ENCODE assay signal across 8 cellular contexts in genomic region chr10:110872145-110872983, GRCh38. TPM values are rescaled to one million over a fixed set of nuclear protein-coding genes. Genes with fewer than 3 reads are reported as not detected.
A peak's percentile ranks its signal among the peaks of the same experiment; 100 is the strongest.
DNase-seq lines count a peak whose midpoint lies in the region; ATAC-seq and TF ChIP-seq lines count a peak whose summit lies in the region.

No MANE protein-coding gene starts in this region.

- H3K27me3 Mint-ChIP-seq in activated CD4-positive, alpha-beta memory T cell treated with anti-CD3 and anti-CD28 coated beads, Interleukin-2, amount 10 ng/mL, durations not matched to agents 7 days and 5 days = no peaks in the 10 kb centered on the region

- CTCF ChIA-PET in AG04449 (lab: Yijun Ruan, JAX) = interaction anchor here (0.9 to 1.4 kb wide), 8 partner anchors 11 to 127 kb away, joined by 3 to 6 read pairs (median 4); no protein-coding TSS in a partner anchor
- CTCF ChIA-PET in activated CD4-positive, alpha-beta memory T cell treated with anti-CD3 and anti-CD28 coated beads, Interleukin-2, amount 10 ng/mL, durations not matched to agents 7 days and 5 days (lab: Charles Lee) = interaction anchor here (0.8 to 1.7 kb wide), 13 partner anchors 8 to 98 kb away, joined by 3 to 15 read pairs (median 3); no protein-coding TSS in a partner anchor

- WGBS in lung, 2 donors = 0 to 1% methylated on average over 53 to 70 of the region's 70 CpGs

- POLR2A ChIA-PET in AG04449 (lab: Yijun Ruan, JAX) = interaction anchor here (0.5 to 1.2 kb wide), 6 partner anchors 13 to 567 kb away, joined by 3 to 8 read pairs (median 4); partner anchors contain the start of gene SMNDC1
- POLR2A ChIA-PET in activated CD4-positive, alpha-beta memory T cell treated with anti-CD3 and anti-CD28 coated beads, Interleukin-2, amount 10 ng/mL, durations not matched to agents 7 days and 5 days (lab: Charles Lee) = interaction anchor here (1.1 to 3.2 kb wide), 17 partner anchors 8 to 123 kb away, joined by 3 to 98 read pairs (median 6); partner anchors contain the start of genes BBIP1 and SHOC2

- ATAC-seq in GM18873 (IDR thresholded peaks at IDR 0.05; ENCODE audit: low FRiP score, unreplicated experiment) (peak; percentile 27), HG03159 (IDR thresholded peaks at IDR 0.05; ENCODE audit: unreplicated experiment) (peak; percentile 40), lung (ENCODE audit: insufficient read depth, low FRiP score) (peak; percentile 70)

- H3K9me3 ChIP-seq in lung (ENCODE audit: control insufficient read depth in 2 of 2, insufficient read depth in 1 of 2, low read length in 1 of 2) = no peaks in the 10 kb centered on the region

- H3K4me3 ChIP-seq in AG04449 (ENCODE audit: low read depth, low read length) (peak overlapping the region; percentile 71), lung (peak overlapping the region; percentile 67)

- H3K9me3 Mint-ChIP-seq in activated CD4-positive, alpha-beta memory T cell treated with anti-CD3 and anti-CD28 coated beads, Interleukin-2, amount 10 ng/mL, durations not matched to agents 7 days and 5 days = no peaks in the 10 kb centered on the region

- peak overlapping the region; percentile 90 for H3K4me3 Mint-ChIP-seq in activated CD4-positive, alpha-beta memory T cell treated with anti-CD3 and anti-CD28 coated beads, Interleukin-2, amount 10 ng/mL, durations not matched to agents 7 days and 5 days

- H3K27me3 ChIP-seq in lung (ENCODE audit: control insufficient read depth, insufficient read depth) = no peaks in the 10 kb centered on the region

- H3K27ac Mint-ChIP-seq in activated CD4-positive, alpha-beta memory T cell treated with anti-CD3 and anti-CD28 coated beads, Interleukin-2, amount 10 ng/mL, durations not matched to agents 7 days and 5 days = peak overlapping the region; percentile 85

- H3K4me1 Mint-ChIP-seq in activated CD4-positive, alpha-beta memory T cell treated with anti-CD3 and anti-CD28 coated beads, Interleukin-2, amount 10 ng/mL, durations not matched to agents 7 days and 5 days = peaks cover 60% of the 10 kb centered on the region

- DNase-seq in AG04449 (ENCODE audit: low read depth, low spot score) = peak; percentile 24
- peak; percentile 95 for DNase-seq in NCI-H82 (lab: John Stamatoyannopoulos, UW)
- peak; percentile 77 for DNase-seq in activated CD4-positive, alpha-beta memory T cell treated with anti-CD3 and anti-CD28 coated beads, Interleukin-2, amount 10 ng/mL, durations not matched to agents 7 days and 5 days
- DNase-seq in ecto neural progenitor cell (ENCODE audit: low spot score) = peak; percentile 91
- peak; percentile 58 for DNase-seq in lung (ENCODE audit: low spot score)
- DNase-seq in stimulated activated CD4-positive, alpha-beta T cell treated with anti-CD3 and anti-CD28 coated beads, TNF-alpha, amount 100 ng/mL, for 24 hours (ENCODE audit: low read depth in 3 of 3) = peak; percentile 54 to 71 (median 67)

- no peaks in the 10 kb centered on the region for H3K36me3 ChIP-seq in lung (ENCODE audit: control insufficient read depth in 2 of 2, insufficient read depth in 2 of 2, low read length in 2 of 2)

- peaks cover 2 to 7% of the 10 kb centered on the region in 2 donors for H3K4me1 ChIP-seq in lung (ENCODE audit: control insufficient read depth in 2 of 2, insufficient read depth in 2 of 2, low read length in 2 of 2)

- peak; percentile 20 for TF ChIP-seq CTCF in AG04449 (IDR thresholded peaks at IDR 0.05; ENCODE audit: insufficient read depth, low read length, missing control alignments)
- TF ChIP-seq CTCF in lung (IDR thresholded peaks at IDR 0.05; ENCODE audit: control extremely low read depth, extremely low read depth) = no peak

- H3K27ac ChIP-seq in lung (ENCODE audit: low read depth in 1 of 2, low read length in 1 of 2) = peak overlapping the region; percentile 89 to 95

- peaks cover 21% of the 10 kb centered on the region for H3K36me3 Mint-ChIP-seq in activated CD4-positive, alpha-beta memory T cell treated with anti-CD3 and anti-CD28 coated beads, Interleukin-2, amount 10 ng/mL, durations not matched to agents 7 days and 5 days (ENCODE audit: low read depth)

RNA-seq across cellular contexts. Expression of gene PDCD4, which starts 0.6 kb away (rescaled TPM):
- 100 to 1,000 TPM; 105 to 109 TPM for total RNA-seq in activated CD4-positive, alpha-beta memory T cell treated with anti-CD3 and anti-CD28 coated beads, Interleukin-2, amount 10 ng/mL, durations not matched to agents 7 days and 5 days
- 100 to 1,000 TPM in 1 of 2 donors, 10 to 100 TPM in 1; 35.6 to 186 TPM for total RNA-seq in lung
- polyA plus RNA-seq in lung = 10 to 100 TPM; 26.7 to 31.4 TPM

RNA-seq across cellular contexts. Expression of gene BBIP1, which starts 46.6 kb away (rescaled TPM):
- 10 to 100 TPM; 24.8 to 30.2 TPM for total RNA-seq in activated CD4-positive, alpha-beta memory T cell treated with anti-CD3 and anti-CD28 coated beads, Interleukin-2, amount 10 ng/mL, durations not matched to agents 7 days and 5 days
- total RNA-seq in lung = 10 to 100 TPM; 27.5 to 42.4 TPM
- polyA plus RNA-seq in lung = 10 to 100 TPM; 20.5 to 33.7 TPM

RNA-seq across cellular contexts. Expression of gene SHOC2, which starts 47.0 kb away (rescaled TPM):
- total RNA-seq in activated CD4-positive, alpha-beta memory T cell treated with anti-CD3 and anti-CD28 coated beads, Interleukin-2, amount 10 ng/mL, durations not matched to agents 7 days and 5 days = 10 to 100 TPM; 43.2 to 45.6 TPM
- 10 to 100 TPM; 47.2 to 74.9 TPM for total RNA-seq in lung
- 10 to 100 TPM; 17.3 to 23.5 TPM for polyA plus RNA-seq in lung

Comparison
In these comparisons a context has a peak if more than half of its experiments do, and no peak if none do; other contexts are left out.
1. Peak in every context shown above with its lines: DNase-seq, ATAC-seq, H3K4me3 ChIP-seq and H3K27ac ChIP-seq.
2. DNase-seq: peak in every context shown above with its lines; median percentile 95 in NCI-H82; 91 in ecto neural progenitor cell; 77 in activated CD4-positive, alpha-beta memory T cell treated with anti-CD3 and anti-CD28 coated beads, Interleukin-2, amount 10 ng/mL, durations not matched to agents 7 days and 5 days; 67 in stimulated activated CD4-positive, alpha-beta T cell treated with anti-CD3 and anti-CD28 coated beads, TNF-alpha, amount 100 ng/mL, for 24 hours; 58 in lung; 24 in AG04449.